1 cellular context compared by ENCODE assay signal in the genomic region with DNA sequence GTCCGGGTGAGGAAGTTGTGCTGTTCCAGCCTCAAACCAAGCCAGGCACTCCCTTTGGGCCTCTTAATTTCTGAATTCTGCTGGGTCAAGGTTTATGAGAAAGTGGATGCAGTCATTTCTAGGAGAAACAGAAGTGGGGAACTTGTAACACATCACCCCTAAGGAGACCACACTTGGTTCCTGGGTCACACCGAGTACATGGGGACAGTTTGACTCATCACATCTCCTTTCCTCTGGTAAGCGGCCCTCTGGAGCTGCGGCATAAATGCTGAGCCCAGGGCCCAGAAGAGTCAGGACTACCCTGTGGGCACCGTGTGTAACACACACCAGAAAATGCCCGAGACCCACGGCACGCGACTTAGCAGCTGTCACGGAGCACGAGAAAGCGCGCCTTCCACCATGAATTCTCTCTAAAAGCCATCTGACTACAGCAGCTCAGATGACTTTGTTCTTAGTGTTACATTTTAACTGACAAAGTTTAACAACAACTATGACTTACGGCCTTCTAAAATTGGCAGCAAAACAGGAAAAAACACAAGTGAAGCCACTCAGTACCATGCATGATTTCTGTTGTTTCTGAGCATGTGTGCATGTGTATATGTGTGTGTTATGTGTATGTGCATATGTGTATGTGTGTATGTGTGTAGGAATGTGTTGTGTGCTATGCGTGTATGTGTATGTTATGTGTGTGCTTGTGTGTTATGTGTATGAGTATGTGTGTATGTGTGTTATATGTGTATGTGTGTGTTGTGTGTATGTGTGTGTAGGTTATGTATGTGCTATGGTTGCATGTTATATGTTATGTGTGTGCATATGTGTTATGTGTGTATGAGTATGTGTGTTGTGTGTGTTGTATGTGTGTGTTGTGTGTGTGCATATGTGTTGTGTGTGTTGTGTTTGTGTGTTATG.
TF ChIP-seq lines count a peak whose summit lies in the region.

No MANE protein-coding gene starts in this region.

TF ChIP-seq in HEK293, 187 proteins besides CTCF, POLR2A, EP300 and RAD21 (continued from another document):
- TF ChIP-seq, protein P1, sequence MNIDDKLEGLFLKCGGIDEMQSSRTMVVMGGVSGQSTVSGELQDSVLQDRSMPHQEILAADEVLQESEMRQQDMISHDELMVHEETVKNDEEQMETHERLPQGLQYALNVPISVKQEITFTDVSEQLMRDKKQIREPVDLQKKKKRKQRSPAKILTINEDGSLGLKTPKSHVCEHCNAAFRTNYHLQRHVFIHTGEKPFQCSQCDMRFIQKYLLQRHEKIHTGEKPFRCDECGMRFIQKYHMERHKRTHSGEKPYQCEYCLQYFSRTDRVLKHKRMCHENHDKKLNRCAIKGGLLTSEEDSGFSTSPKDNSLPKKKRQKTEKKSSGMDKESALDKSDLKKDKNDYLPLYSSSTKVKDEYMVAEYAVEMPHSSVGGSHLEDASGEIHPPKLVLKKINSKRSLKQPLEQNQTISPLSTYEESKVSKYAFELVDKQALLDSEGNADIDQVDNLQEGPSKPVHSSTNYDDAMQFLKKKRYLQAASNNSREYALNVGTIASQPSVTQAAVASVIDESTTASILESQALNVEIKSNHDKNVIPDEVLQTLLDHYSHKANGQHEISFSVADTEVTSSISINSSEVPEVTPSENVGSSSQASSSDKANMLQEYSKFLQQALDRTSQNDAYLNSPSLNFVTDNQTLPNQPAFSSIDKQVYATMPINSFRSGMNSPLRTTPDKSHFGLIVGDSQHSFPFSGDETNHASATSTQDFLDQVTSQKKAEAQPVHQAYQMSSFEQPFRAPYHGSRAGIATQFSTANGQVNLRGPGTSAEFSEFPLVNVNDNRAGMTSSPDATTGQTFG (tag by site-specific recombination; IDR thresholded peaks at IDR 0.05; ENCODE audit: borderline replicate concordance): peak; percentile 82; the same call in 1 of the 2 replicates
- TF ChIP-seq ZNF707 (tag by site-specific recombination; IDR thresholded peaks at IDR 0.05): no peak
- TF ChIP-seq ZNF830 (tag by site-specific recombination; IDR thresholded peaks at IDR 0.05; ENCODE audit: low read depth): no peak
- TF ChIP-seq ZNF214 (tag by site-specific recombination; IDR thresholded peaks at IDR 0.05; ENCODE audit: borderline replicate concordance): no peak
- no peak for TF ChIP-seq ZNF19 (tag by site-specific recombination; IDR thresholded peaks at IDR 0.05; ENCODE audit: low read depth)
- TF ChIP-seq ZNF175 (tag by site-specific recombination; IDR thresholded peaks at IDR 0.05): peak; percentile 71; the same call in 1 of the 2 replicates
- TF ChIP-seq, protein P2, sequence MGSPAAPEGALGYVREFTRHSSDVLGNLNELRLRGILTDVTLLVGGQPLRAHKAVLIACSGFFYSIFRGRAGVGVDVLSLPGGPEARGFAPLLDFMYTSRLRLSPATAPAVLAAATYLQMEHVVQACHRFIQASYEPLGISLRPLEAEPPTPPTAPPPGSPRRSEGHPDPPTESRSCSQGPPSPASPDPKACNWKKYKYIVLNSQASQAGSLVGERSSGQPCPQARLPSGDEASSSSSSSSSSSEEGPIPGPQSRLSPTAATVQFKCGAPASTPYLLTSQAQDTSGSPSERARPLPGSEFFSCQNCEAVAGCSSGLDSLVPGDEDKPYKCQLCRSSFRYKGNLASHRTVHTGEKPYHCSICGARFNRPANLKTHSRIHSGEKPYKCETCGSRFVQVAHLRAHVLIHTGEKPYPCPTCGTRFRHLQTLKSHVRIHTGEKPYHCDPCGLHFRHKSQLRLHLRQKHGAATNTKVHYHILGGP (tag by site-specific recombination; IDR thresholded peaks at IDR 0.05): peak; percentile 48
- TF ChIP-seq, protein P3, sequence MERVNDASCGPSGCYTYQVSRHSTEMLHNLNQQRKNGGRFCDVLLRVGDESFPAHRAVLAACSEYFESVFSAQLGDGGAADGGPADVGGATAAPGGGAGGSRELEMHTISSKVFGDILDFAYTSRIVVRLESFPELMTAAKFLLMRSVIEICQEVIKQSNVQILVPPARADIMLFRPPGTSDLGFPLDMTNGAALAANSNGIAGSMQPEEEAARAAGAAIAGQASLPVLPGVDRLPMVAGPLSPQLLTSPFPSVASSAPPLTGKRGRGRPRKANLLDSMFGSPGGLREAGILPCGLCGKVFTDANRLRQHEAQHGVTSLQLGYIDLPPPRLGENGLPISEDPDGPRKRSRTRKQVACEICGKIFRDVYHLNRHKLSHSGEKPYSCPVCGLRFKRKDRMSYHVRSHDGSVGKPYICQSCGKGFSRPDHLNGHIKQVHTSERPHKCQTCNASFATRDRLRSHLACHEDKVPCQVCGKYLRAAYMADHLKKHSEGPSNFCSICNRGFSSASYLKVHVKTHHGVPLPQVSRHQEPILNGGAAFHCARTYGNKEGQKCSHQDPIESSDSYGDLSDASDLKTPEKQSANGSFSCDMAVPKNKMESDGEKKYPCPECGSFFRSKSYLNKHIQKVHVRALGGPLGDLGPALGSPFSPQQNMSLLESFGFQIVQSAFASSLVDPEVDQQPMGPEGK (tag by site-specific recombination; IDR thresholded peaks at IDR 0.05): no peak
- TF ChIP-seq, protein P4, sequence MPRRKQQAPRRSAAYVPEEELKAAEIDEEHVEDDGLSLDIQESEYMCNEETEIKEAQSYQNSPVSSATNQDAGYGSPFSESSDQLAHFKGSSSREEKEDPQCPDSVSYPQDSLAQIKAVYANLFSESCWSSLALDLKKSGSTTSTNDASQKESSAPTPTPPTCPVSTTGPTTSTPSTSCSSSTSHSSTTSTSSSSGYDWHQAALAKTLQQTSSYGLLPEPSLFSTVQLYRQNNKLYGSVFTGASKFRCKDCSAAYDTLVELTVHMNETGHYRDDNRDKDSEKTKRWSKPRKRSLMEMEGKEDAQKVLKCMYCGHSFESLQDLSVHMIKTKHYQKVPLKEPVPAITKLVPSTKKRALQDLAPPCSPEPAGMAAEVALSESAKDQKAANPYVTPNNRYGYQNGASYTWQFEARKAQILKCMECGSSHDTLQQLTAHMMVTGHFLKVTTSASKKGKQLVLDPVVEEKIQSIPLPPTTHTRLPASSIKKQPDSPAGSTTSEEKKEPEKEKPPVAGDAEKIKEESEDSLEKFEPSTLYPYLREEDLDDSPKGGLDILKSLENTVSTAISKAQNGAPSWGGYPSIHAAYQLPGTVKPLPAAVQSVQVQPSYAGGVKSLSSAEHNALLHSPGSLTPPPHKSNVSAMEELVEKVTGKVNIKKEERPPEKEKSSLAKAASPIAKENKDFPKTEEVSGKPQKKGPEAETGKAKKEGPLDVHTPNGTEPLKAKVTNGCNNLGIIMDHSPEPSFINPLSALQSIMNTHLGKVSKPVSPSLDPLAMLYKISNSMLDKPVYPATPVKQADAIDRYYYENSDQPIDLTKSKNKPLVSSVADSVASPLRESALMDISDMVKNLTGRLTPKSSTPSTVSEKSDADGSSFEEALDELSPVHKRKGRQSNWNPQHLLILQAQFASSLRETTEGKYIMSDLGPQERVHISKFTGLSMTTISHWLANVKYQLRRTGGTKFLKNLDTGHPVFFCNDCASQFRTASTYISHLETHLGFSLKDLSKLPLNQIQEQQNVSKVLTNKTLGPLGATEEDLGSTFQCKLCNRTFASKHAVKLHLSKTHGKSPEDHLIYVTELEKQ (tag by site-specific recombination; IDR thresholded peaks at IDR 0.05; ENCODE audit: borderline replicate concordance): no peak
- TF ChIP-seq, protein P5, sequence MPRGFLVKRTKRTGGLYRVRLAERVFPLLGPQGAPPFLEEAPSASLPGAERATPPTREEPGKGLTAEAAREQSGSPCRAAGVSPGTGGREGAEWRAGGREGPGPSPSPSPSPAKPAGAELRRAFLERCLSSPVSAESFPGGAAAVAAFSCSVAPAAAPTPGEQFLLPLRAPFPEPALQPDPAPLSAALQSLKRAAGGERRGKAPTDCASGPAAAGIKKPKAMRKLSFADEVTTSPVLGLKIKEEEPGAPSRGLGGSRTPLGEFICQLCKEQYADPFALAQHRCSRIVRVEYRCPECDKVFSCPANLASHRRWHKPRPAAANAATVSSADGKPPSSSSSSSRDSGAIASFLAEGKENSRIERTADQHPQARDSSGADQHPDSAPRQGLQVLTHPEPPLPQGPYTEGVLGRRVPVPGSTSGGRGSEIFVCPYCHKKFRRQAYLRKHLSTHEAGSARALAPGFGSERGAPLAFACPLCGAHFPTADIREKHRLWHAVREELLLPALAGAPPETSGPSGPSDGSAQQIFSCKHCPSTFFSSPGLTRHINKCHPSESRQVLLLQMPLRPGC (tag by site-specific recombination; IDR thresholded peaks at IDR 0.05): peak; percentile 95
- TF ChIP-seq ZFHX2 (tag by site-specific recombination; conservative IDR thresholded peaks at IDR 0.05): no peak
- TF ChIP-seq, protein P6, sequence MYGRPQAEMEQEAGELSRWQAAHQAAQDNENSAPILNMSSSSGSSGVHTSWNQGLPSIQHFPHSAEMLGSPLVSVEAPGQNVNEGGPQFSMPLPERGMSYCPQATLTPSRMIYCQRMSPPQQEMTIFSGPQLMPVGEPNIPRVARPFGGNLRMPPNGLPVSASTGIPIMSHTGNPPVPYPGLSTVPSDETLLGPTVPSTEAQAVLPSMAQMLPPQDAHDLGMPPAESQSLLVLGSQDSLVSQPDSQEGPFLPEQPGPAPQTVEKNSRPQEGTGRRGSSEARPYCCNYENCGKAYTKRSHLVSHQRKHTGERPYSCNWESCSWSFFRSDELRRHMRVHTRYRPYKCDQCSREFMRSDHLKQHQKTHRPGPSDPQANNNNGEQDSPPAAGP (tag by site-specific recombination; IDR thresholded peaks at IDR 0.05): no peak
- no peak for TF ChIP-seq ZNF138 (tag by site-specific recombination; IDR thresholded peaks at IDR 0.05; ENCODE audit: borderline replicate concordance)
- TF ChIP-seq ZBTB20 (tag by site-specific recombination; IDR thresholded peaks at IDR 0.05): peak; percentile 46
- TF ChIP-seq, protein P7, sequence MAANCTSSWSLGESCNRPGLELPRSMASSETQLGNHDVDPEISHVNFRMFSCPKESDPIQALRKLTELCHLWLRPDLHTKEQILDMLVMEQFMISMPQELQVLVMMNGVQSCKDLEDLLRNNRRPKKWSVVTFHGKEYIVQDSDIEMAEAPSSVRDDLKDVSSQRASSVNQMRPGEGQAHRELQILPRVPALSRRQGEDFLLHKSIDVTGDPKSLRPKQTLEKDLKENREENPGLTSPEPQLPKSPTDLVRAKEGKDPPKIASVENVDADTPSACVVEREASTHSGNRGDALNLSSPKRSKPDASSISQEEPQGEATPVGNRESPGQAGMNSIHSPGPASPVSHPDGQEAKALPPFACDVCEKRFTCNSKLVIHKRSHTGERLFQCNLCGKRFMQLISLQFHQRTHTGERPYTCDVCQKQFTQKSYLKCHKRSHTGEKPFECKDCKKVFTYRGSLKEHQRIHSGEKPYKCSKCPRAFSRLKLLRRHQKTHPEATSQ (tag by site-specific recombination; IDR thresholded peaks at IDR 0.05): no peak; the same call in 1 of the 2 replicates
- TF ChIP-seq, protein P8, sequence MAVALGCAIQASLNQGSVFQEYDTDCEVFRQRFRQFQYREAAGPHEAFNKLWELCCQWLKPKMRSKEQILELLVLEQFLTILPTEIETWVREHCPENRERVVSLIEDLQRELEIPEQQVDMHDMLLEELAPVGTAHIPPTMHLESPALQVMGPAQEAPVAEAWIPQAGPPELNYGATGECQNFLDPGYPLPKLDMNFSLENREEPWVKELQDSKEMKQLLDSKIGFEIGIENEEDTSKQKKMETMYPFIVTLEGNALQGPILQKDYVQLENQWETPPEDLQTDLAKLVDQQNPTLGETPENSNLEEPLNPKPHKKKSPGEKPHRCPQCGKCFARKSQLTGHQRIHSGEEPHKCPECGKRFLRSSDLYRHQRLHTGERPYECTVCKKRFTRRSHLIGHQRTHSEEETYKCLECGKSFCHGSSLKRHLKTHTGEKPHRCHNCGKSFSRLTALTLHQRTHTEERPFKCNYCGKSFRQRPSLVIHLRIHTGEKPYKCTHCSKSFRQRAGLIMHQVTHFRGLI (tag by site-specific recombination; IDR thresholded peaks at IDR 0.05): no peak
- TF ChIP-seq ZNF391 (tag by site-specific recombination; IDR thresholded peaks at IDR 0.05; ENCODE audit: borderline replicate concordance, low read depth): no peak
- TF ChIP-seq MEIS1 (CRISPR knock-in tag; IDR thresholded peaks at IDR 0.05; ENCODE audit: borderline replicate concordance): no peak
- TF ChIP-seq GLIS1 (tag by site-specific recombination; IDR thresholded peaks at IDR 0.05): no peak
- TF ChIP-seq, protein P9, sequence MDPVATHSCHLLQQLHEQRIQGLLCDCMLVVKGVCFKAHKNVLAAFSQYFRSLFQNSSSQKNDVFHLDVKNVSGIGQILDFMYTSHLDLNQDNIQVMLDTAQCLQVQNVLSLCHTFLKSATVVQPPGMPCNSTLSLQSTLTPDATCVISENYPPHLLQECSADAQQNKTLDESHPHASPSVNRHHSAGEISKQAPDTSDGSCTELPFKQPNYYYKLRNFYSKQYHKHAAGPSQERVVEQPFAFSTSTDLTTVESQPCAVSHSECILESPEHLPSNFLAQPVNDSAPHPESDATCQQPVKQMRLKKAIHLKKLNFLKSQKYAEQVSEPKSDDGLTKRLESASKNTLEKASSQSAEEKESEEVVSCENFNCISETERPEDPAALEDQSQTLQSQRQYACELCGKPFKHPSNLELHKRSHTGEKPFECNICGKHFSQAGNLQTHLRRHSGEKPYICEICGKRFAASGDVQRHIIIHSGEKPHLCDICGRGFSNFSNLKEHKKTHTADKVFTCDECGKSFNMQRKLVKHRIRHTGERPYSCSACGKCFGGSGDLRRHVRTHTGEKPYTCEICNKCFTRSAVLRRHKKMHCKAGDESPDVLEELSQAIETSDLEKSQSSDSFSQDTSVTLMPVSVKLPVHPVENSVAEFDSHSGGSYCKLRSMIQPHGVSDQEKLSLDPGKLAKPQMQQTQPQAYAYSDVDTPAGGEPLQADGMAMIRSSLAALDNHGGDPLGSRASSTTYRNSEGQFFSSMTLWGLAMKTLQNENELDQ (tag by site-specific recombination; IDR thresholded peaks at IDR 0.05; ENCODE audit: low read depth): no peak
- no peak for TF ChIP-seq KLF9 (tag by site-specific recombination; IDR thresholded peaks at IDR 0.05; ENCODE audit: low read depth)
